Comparison of ENCODE assay signal across 3 cellular contexts in genomic region chr9:15576350-15577050, GRCh38.
TF ChIP-seq lines count a peak whose summit lies in the region.

No MANE protein-coding gene starts in this region.

TF ChIP-seq in IMR-90, 13 proteins besides CTCF, POLR2A, EP300 and RAD21:
- TF ChIP-seq RCOR1 (IDR thresholded peaks at IDR 0.05; ENCODE audit: insufficient replicate concordance, low read length): no peak
- no peak for TF ChIP-seq RFX5 (IDR thresholded peaks at IDR 0.05; ENCODE audit: low read depth, low read length)
- no peak for TF ChIP-seq FOS (IDR thresholded peaks at IDR 0.05; ENCODE audit: low read depth, low read length)
- no peak for TF ChIP-seq CEBPB (IDR thresholded peaks at IDR 0.05; ENCODE audit: low read depth, low read length)
- TF ChIP-seq USF2 (IDR thresholded peaks at IDR 0.05; ENCODE audit: low read depth, low read length): no peak
- TF ChIP-seq MAZ (IDR thresholded peaks at IDR 0.05; ENCODE audit: borderline replicate concordance, low read depth, low read length): no peak
- no peak for TF ChIP-seq SMC3 (IDR thresholded peaks at IDR 0.05; ENCODE audit: low read depth, low read length)
TF ChIP-seq in IMR-90: peak in this region for 0.

TF ChIP-seq in H1, 55 proteins besides CTCF, POLR2A, EP300 and RAD21:
- no peak for TF ChIP-seq BRCA1 (IDR thresholded peaks at IDR 0.05; ENCODE audit: low read depth, low read length)

TF ChIP-seq in GM23338, 12 proteins besides CTCF, POLR2A, EP300 and RAD21:
- TF ChIP-seq STAT1 (IDR thresholded peaks at IDR 0.05; ENCODE audit: unreplicated experiment): no peak
- TF ChIP-seq EZH2 (IDR thresholded peaks at IDR 0.05; ENCODE audit: low read depth, unreplicated experiment): no peak
- no peak for TF ChIP-seq JUNB (IDR thresholded peaks at IDR 0.05; ENCODE audit: unreplicated experiment)
- TF ChIP-seq ZNF331 (CRISPR knock-in tag; IDR thresholded peaks at IDR 0.05; ENCODE audit: low read depth): no peak
- no peak for TF ChIP-seq ZNF114 (CRISPR knock-in tag; IDR thresholded peaks at IDR 0.05)
- TF ChIP-seq CREB1 (CRISPR knock-in tag; IDR thresholded peaks at IDR 0.05; ENCODE audit: low read depth): no peak
- TF ChIP-seq EZH2phosphoT487 (IDR thresholded peaks at IDR 0.05; ENCODE audit: unreplicated experiment): no peak
- TF ChIP-seq POLR2AphosphoS5 (IDR thresholded peaks at IDR 0.05; ENCODE audit: low read depth): no peak
- no peak for TF ChIP-seq REST (IDR thresholded peaks at IDR 0.05; ENCODE audit: unreplicated experiment)
- no peak for TF ChIP-seq ETS1 (IDR thresholded peaks at IDR 0.05)
- no peak for TF ChIP-seq ZNF462 (CRISPR knock-in tag; IDR thresholded peaks at IDR 0.05)
TF ChIP-seq in GM23338: peak in this region for 0.
